Comparison of ENCODE assay signal across 17 cellular contexts in genomic region chr4:83408958-83409357, GRCh38. TPM values are rescaled to one million over a fixed set of nuclear protein-coding genes. Genes with fewer than 3 reads are reported as not detected.
DNase-seq lines count a peak whose midpoint lies in the region; ATAC-seq lines count a peak whose summit lies in the region.
"Had no signal": no experiment of that assay in that cellular context is flagged by ENCODE, and none has a peak within 500 bp of the region (broad histone marks: within the 10 kb centered on the region; RNA-seq: fewer than 3 reads in every experiment).

No MANE protein-coding gene starts in this region.

- peaks cover 35% of the 10 kb centered on the region for H3K36me3 Mint-ChIP-seq in stimulated activated naive CD8-positive, alpha-beta T cell treated with anti-CD3 and anti-CD28 coated beads, Interleukin-15, Interleukin-2, amounts not matched to agents 100 ng/mL and 50 ng/mL, for 24 hours (ENCODE audit: low read depth)
- peaks cover 36 to 37% of the 10 kb centered on the region in 2 donors for H3K36me3 Mint-ChIP-seq in naive B cell

- H3K4me3 Mint-ChIP-seq in stimulated activated naive CD8-positive, alpha-beta T cell treated with anti-CD3 and anti-CD28 coated beads, Interleukin-15, Interleukin-2, amounts not matched to agents 100 ng/mL and 50 ng/mL, for 24 hours = no peak overlapping the region
- no peak overlapping the region for H3K4me3 Mint-ChIP-seq in stimulated activated naive CD8-positive, alpha-beta T cell treated with anti-CD3 and anti-CD28 coated beads, Interleukin-15, amount 100 ng/mL, for 72 hours
- H3K4me3 Mint-ChIP-seq in naive B cell = no peak overlapping the region
- H3K4me3 Mint-ChIP-seq: H9 had no signal

- no peak for ATAC-seq in stimulated activated naive CD8-positive, alpha-beta T cell treated with anti-CD3 and anti-CD28 coated beads, Interleukin-15, amount 100 ng/mL, for 72 hours
- no peak for ATAC-seq in naive B cell (ENCODE audit: low read depth in 2 of 2)

- DNase-seq in stimulated activated naive CD8-positive, alpha-beta T cell treated with anti-CD3 and anti-CD28 coated beads, Interleukin-15, amount 100 ng/mL, for 72 hours = no peak
- DNase-seq in amniotic epithelial cell (ENCODE audit: low read depth) (peak; percentile 18), naive B cell (no peak), NCI-H748 (lab: John Stamatoyannopoulos, UW; ENCODE audit: unreplicated experiment) (no peak), OCI-M2 (lab: John Stamatoyannopoulos, UW; ENCODE audit: unreplicated experiment) (no peak), EL (no peak)
- DNase-seq: COR-L47, DMS79, H9, NCI-H1092 treated with DMSO at 0.1 percent for 48 hours, NCI-H146, NCI-H2029, NCI-H345, NCI-H524, NCI-H82, SJCRH30 had no signal

- no peaks in the 10 kb centered on the region for H3K27me3 Mint-ChIP-seq in stimulated activated naive CD8-positive, alpha-beta T cell treated with anti-CD3 and anti-CD28 coated beads, Interleukin-15, Interleukin-2, amounts not matched to agents 100 ng/mL and 50 ng/mL, for 24 hours
- H3K27me3 Mint-ChIP-seq in stimulated activated naive CD8-positive, alpha-beta T cell treated with anti-CD3 and anti-CD28 coated beads, Interleukin-15, amount 100 ng/mL, for 72 hours = no peaks in the 10 kb centered on the region
- no peaks in the 10 kb centered on the region for H3K27me3 Mint-ChIP-seq in naive B cell

- H3K27ac Mint-ChIP-seq in stimulated activated naive CD8-positive, alpha-beta T cell treated with anti-CD3 and anti-CD28 coated beads, Interleukin-15, Interleukin-2, amounts not matched to agents 100 ng/mL and 50 ng/mL, for 24 hours = peak overlapping the region; percentile 17
- no peak overlapping the region for H3K27ac Mint-ChIP-seq in stimulated activated naive CD8-positive, alpha-beta T cell treated with anti-CD3 and anti-CD28 coated beads, Interleukin-15, amount 100 ng/mL, for 72 hours
- peak overlapping the region in 4 of 6 donors; percentile 0 to 76 (median 36) for H3K27ac Mint-ChIP-seq in naive B cell
- H3K27ac Mint-ChIP-seq: H9 had no signal

- H3K4me1 Mint-ChIP-seq in stimulated activated naive CD8-positive, alpha-beta T cell treated with anti-CD3 and anti-CD28 coated beads, Interleukin-15, Interleukin-2, amounts not matched to agents 100 ng/mL and 50 ng/mL, for 24 hours (ENCODE audit: low read depth) = no peaks in the 10 kb centered on the region
- no peaks in the 10 kb centered on the region for H3K4me1 Mint-ChIP-seq in stimulated activated naive CD8-positive, alpha-beta T cell treated with anti-CD3 and anti-CD28 coated beads, Interleukin-15, amount 100 ng/mL, for 72 hours
- H3K4me1 Mint-ChIP-seq in naive B cell = peaks cover 0 to 5% (median 4%) of the 10 kb centered on the region in 3 donors
- H3K4me1 Mint-ChIP-seq: H9 had no signal

- H3K9me3 Mint-ChIP-seq in stimulated activated naive CD8-positive, alpha-beta T cell treated with anti-CD3 and anti-CD28 coated beads, Interleukin-15, Interleukin-2, amounts not matched to agents 100 ng/mL and 50 ng/mL, for 24 hours = no peaks in the 10 kb centered on the region
- H3K9me3 Mint-ChIP-seq in stimulated activated naive CD8-positive, alpha-beta T cell treated with anti-CD3 and anti-CD28 coated beads, Interleukin-15, amount 100 ng/mL, for 72 hours = no peaks in the 10 kb centered on the region
- H3K9me3 Mint-ChIP-seq in naive B cell = no peaks in the 10 kb centered on the region
- H3K9me3 Mint-ChIP-seq: H9 had no signal

RNA-seq across cellular contexts. Expression of gene HELQ, which starts 46.7 kb away (rescaled TPM):
- 10 to 100 TPM; 31.6 to 41.1 (median 39.7) TPM for polyA plus RNA-seq in naive B cell (ENCODE audit: low read depth in 6 of 6)

RNA-seq across cellular contexts. Expression of gene MRPS18C, which starts 46.9 kb away (rescaled TPM):
- 10 to 100 TPM; 58.5 to 88.7 (median 81.4) TPM for polyA plus RNA-seq in naive B cell (ENCODE audit: low read depth in 6 of 6)

Comparison
In these comparisons a context has a peak if more than half of its experiments do, and no peak if none do; other contexts are left out.
1. H3K27ac Mint-ChIP-seq: peak in stimulated activated naive CD8-positive, alpha-beta T cell treated with anti-CD3 and anti-CD28 coated beads, Interleukin-15, Interleukin-2, amounts not matched to agents 100 ng/mL and 50 ng/mL, for 24 hours (single experiment) and naive B cell (4 of 6); none in stimulated activated naive CD8-positive, alpha-beta T cell treated with anti-CD3 and anti-CD28 coated beads, Interleukin-15, amount 100 ng/mL, for 72 hours (0 of 2).